ENCODE assay signal across 9 cellular contexts in genomic region chr1:198756470-198756869, GRCh38.
DNase-seq lines count a peak whose midpoint lies in the region; ATAC-seq and TF ChIP-seq lines count a peak whose summit lies in the region.
"Had no signal": no experiment of that assay in that cellular context is flagged by ENCODE, and none has a peak within 500 bp of the region (broad histone marks: within the 10 kb centered on the region; RNA-seq: fewer than 3 reads in every experiment).

No MANE protein-coding gene starts in this region.

- TF ChIP-seq POLR2A in heart left ventricle (IDR thresholded peaks at IDR 0.05) (no peak), transverse colon (IDR thresholded peaks at IDR 0.05) (no peak)

- no peak overlapping the region for H3K4me3 ChIP-seq in heart left ventricle
- no peak overlapping the region for H3K4me3 ChIP-seq in Panc1 (ENCODE audit: low read depth in 2 of 2, low read length in 2 of 2)
- no peak overlapping the region for H3K4me3 ChIP-seq in transverse colon
- H3K4me3 ChIP-seq: HAP-1 had no signal

- intact Hi-C loops in heart left ventricle (cut with DNase I) = loop anchor here in 9 of 10 donors (2.0 to 10.0 kb wide), 7 partner anchors 356 to 796 kb away; no protein-coding TSS in a partner anchor
- intact Hi-C loops in cardiac septum (cut with DNase I) = no loop called here
- intact Hi-C loops in Panc1 (cut with micrococcal nuclease; ENCODE audit: unreplicated experiment) = loop anchor here (5.0 kb wide), 1 partner anchor 796 kb away; no protein-coding TSS in a partner anchor
- intact Hi-C loops in transverse colon (cut with DNase I; ENCODE audit: low total_unique reads) = no loop called here

- in situ Hi-C loops in Panc1 (cut with HindIII; ENCODE audit: low pct_unique_long_range_greater_than_20kb, low sequenced_read_pairs) (no loop called here), transverse colon (cut with MboI; ENCODE audit: low pct_ligation_motif_present in 1 of 4, low pct_unique_long_range_greater_than_20kb in 1 of 4, low sequenced_read_pairs in 3 of 4) (loop anchor here in 3 of 4 donors (25.0 kb wide), 3 partner anchors 356 to 1756 kb away; no protein-coding TSS in a partner anchor)

- H3K4me1 ChIP-seq in heart left ventricle = no peaks in the 10 kb centered on the region
- no peaks in the 10 kb centered on the region for H3K4me1 ChIP-seq in Panc1 (ENCODE audit: control insufficient read depth, insufficient read depth, low read length)
- H3K4me1 ChIP-seq in transverse colon = no peaks in the 10 kb centered on the region
- H3K4me1 ChIP-seq: HAP-1 had no signal

- no TSS peak for BruUV-seq in Panc1 (replicated peaks; lab: Mats Ljungman, UMichigan)

- no peak overlapping the region for H3K27ac ChIP-seq in heart left ventricle
- no peak overlapping the region for H3K27ac ChIP-seq in Panc1 (ENCODE audit: low read length)
- H3K27ac ChIP-seq in transverse colon = no peak overlapping the region

- ATAC-seq in heart left ventricle = no peak
- peak; percentile 74 for ATAC-seq in Panc1
- ATAC-seq in HG03175 (IDR thresholded peaks at IDR 0.05; ENCODE audit: unreplicated experiment) = no peak
- no peak for ATAC-seq in GM21786 (IDR thresholded peaks at IDR 0.05; ENCODE audit: unreplicated experiment)

- TF ChIP-seq EP300 in transverse colon (IDR thresholded peaks at IDR 0.05; ENCODE audit: low read depth) = no peak

- CTCF ChIA-PET in Panc1 (lab: Charles Lee) = interaction anchor here (0.6 kb wide), 1 partner anchor 1549 kb away, joined by 3 read pairs; no protein-coding TSS in a partner anchor

- H3K36me3 ChIP-seq in heart left ventricle (peaks cover 0 to 46% (median 0%) of the 10 kb centered on the region in 9 donors), Panc1 (ENCODE audit: control insufficient read depth, insufficient read depth, low read length) (no peaks in the 10 kb centered on the region), transverse colon (no peaks in the 10 kb centered on the region)
- H3K36me3 ChIP-seq: HAP-1 had no signal

- H3K27me3 ChIP-seq in heart left ventricle = no peaks in the 10 kb centered on the region
- no peaks in the 10 kb centered on the region for H3K27me3 ChIP-seq in Panc1 (ENCODE audit: control insufficient read depth, insufficient read depth, low read length)
- H3K27me3 ChIP-seq in transverse colon = no peaks in the 10 kb centered on the region

- TF ChIP-seq CTCF in heart left ventricle (IDR thresholded peaks at IDR 0.05) (peak in 11 of 12 donors; percentile 15 to 63 (median 47)), Panc1 (IDR thresholded peaks at IDR 0.05) (no peak; the same call in 1 of the 2 replicates), transverse colon (IDR thresholded peaks at IDR 0.05) (peak in 3 of 5 experiments; percentile 20 to 36 (median 27))

- no peaks in the 10 kb centered on the region for H3K9me3 ChIP-seq in heart left ventricle
- H3K9me3 ChIP-seq in Panc1 (ENCODE audit: control insufficient read depth, insufficient read depth, low read depth, low read length) = no peaks in the 10 kb centered on the region
- no peaks in the 10 kb centered on the region for H3K9me3 ChIP-seq in transverse colon
- H3K9me3 ChIP-seq: HAP-1 had no signal

- POLR2A ChIA-PET in Panc1 (lab: Charles Lee) = interaction anchor here (0.5 kb wide), 1 partner anchor 1261 kb away, joined by 3 read pairs; no protein-coding TSS in a partner anchor

- DNase-seq in heart left ventricle (no peak), cardiac septum (ENCODE audit: low spot score) (no peak), Panc1 (ENCODE audit: low read depth, low spot score) (no peak), fibroblast of peridontal ligament (ENCODE audit: extremely low read depth) (peak; percentile 68), transverse colon (no peak), cortex of kidney (lab: John Stamatoyannopoulos, UW) (no peak)

Comparison
In these comparisons a context has a peak if more than half of its experiments do, and no peak if none do; other contexts are left out.
1. intact Hi-C loops: an anchor here in heart left ventricle (2.0 to 10.0 kb wide) and Panc1 (5.0 kb wide); none called in cardiac septum and transverse colon.